In genomic region chr19:54168174-54168917, GRCh38 we compare ENCODE assay signal across 8 cellular contexts. TPM values are rescaled to one million over a fixed set of nuclear protein-coding genes. Genes with fewer than 3 reads are reported as not detected.
DNase-seq lines count a peak whose midpoint lies in the region; ATAC-seq and TF ChIP-seq lines count a peak whose summit lies in the region.

No MANE protein-coding gene starts in this region.

- 25 to 28% (median 26%) methylated on average over 25 of the region's 25 CpGs for WGBS in heart left ventricle, 4 donors

- H3K9me3 Mint-ChIP-seq in T-cell: no peaks in the 10 kb centered on the region

- no peak overlapping the region for H3K4me3 Mint-ChIP-seq in T-cell

- CTCF ChIA-PET in T-cell (lab: Charles Lee): interaction anchor here (0.6 to 1.2 kb wide), 2 partner anchors 21 to 1896 kb away, joined by 3 to 6 read pairs; partner anchors contain the start of gene MBOAT7 (in 1 of the 2)

- no peak for TF ChIP-seq POLR2A in heart left ventricle (IDR thresholded peaks at IDR 0.05)

- no peak overlapping the region for H3K27ac ChIP-seq in heart left ventricle

- H3K4me1 Mint-ChIP-seq in T-cell: peaks cover 10 to 29% (median 18%) of the 10 kb centered on the region in 3 donors

- no peaks in the 10 kb centered on the region for H3K27me3 Mint-ChIP-seq in T-cell

- H3K27me3 ChIP-seq in heart left ventricle: peaks cover 0 to 21% (median 4%) of the 10 kb centered on the region in 9 donors

- POLR2A ChIA-PET in T-cell (lab: Charles Lee): no interaction called here

- H3K9me3 ChIP-seq in heart left ventricle: no peaks in the 10 kb centered on the region

- H3K36me3 Mint-ChIP-seq in T-cell: no peaks in the 10 kb centered on the region

- peaks cover 0 to 30% (median 4%) of the 10 kb centered on the region in 12 donors for H3K4me1 ChIP-seq in heart left ventricle

- no peak overlapping the region for H3K27ac Mint-ChIP-seq in T-cell

- H3K4me3 ChIP-seq in heart left ventricle (no peak overlapping the region), retinal pigment epithelial cell (ENCODE audit: low read length) (no peak overlapping the region)

- peak; percentile 79 to 95 (median 88) for TF ChIP-seq CTCF in heart left ventricle (IDR thresholded peaks at IDR 0.05)
- peak; percentile 94 for TF ChIP-seq CTCF in retinal pigment epithelial cell (conservative IDR thresholded peaks at IDR 0.05; ENCODE audit: low read depth, low read length)

- ATAC-seq in GM19397 (IDR thresholded peaks at IDR 0.05; ENCODE audit: unreplicated experiment) (peak; percentile 50), T-cell (replicated peaks in 1 of 4) (peak; percentile 85 to 92 (median 86)), heart left ventricle (peak; percentile 80 to 91 (median 88)), HG03460 (IDR thresholded peaks at IDR 0.05; ENCODE audit: unreplicated experiment) (no peak)

- no peaks in the 10 kb centered on the region for H3K36me3 ChIP-seq in heart left ventricle

- DNase-seq in AG08395 (ENCODE audit: low spot score): peak; percentile 94
- peak; percentile 84 for DNase-seq in NCI-H1694 (lab: John Stamatoyannopoulos, UW)
- DNase-seq in T-cell: peak; percentile 54 to 93 (median 80)
- DNase-seq in activated naive CD8-positive, alpha-beta T cell treated with anti-CD3 and anti-CD28 coated beads, Interleukin-2, amount 50 U/mL, for 16 hours (ENCODE audit: low read depth, low spot score): peak; percentile 81
- peak; percentile 90 to 97 (median 92) for DNase-seq in heart left ventricle
- no peak for DNase-seq in retinal pigment epithelial cell (ENCODE audit: low read depth)

- intact Hi-C loops in heart left ventricle (cut with DNase I): loop anchor here in 8 of 10 donors (1.0 to 5.0 kb wide), 5 partner anchors 20 to 63 kb away; partner anchors contain the start of genes MBOAT7 (in 1 of the 8) and RPS9 (in 1 of the 8)

RNA-seq across cellular contexts. Expression of gene TMC4, which starts 4.6 kb away (rescaled TPM):
- 1 to 10 TPM in 4 of 5 donors, under 1 TPM in 1; 0.78 to 2.6 (median 1.4) TPM for total RNA-seq in T-cell
- 1 to 10 TPM in 7 of 9 donors, under 1 TPM in 1, not detected in 1; 0.58 to 4.5 (median 2.1) TPM for total RNA-seq in heart left ventricle
- 1 to 10 TPM; 1.2 to 3.6 TPM for polyA plus RNA-seq in heart left ventricle

RNA-seq across cellular contexts. Expression of gene LENG1, which starts 8.8 kb away (rescaled TPM):
- total RNA-seq in T-cell (10 to 100 TPM in 4 of 5 donors, 1 to 10 TPM in 1; 8.4 to 21.5 (median 19.2) TPM), heart left ventricle (1 to 10 TPM; 5.4 to 8.7 (median 6.8) TPM)
- polyA plus RNA-seq in heart left ventricle: 10 to 100 TPM; 14.4 to 18.6 TPM

RNA-seq across cellular contexts. Expression of gene MBOAT7, which starts 21.0 kb away (rescaled TPM):
- total RNA-seq in T-cell: 10 to 100 TPM; 24.0 to 44.8 (median 38.9) TPM
- 10 to 100 TPM; 11.3 to 37.3 (median 19.6) TPM for total RNA-seq in heart left ventricle
- 10 to 100 TPM in 1 of 2 donors, 1 to 10 TPM in 1; 9.8 to 25.6 TPM for polyA plus RNA-seq in heart left ventricle

RNA-seq across cellular contexts. Expression of gene TSEN34, which starts 22.8 kb away (rescaled TPM):
- total RNA-seq in T-cell: 10 to 100 TPM in 4 of 5 donors, 1 to 10 TPM in 1; 9.5 to 28.5 (median 23.5) TPM
- total RNA-seq in heart left ventricle: 10 to 100 TPM; 13.2 to 48.9 (median 23.5) TPM
- polyA plus RNA-seq in heart left ventricle: 10 to 100 TPM; 10.2 to 35.1 TPM

RNA-seq across cellular contexts. Expression of gene CNOT3, which starts 30.8 kb away (rescaled TPM):
- total RNA-seq in T-cell (10 to 100 TPM; 45.9 to 83.1 (median 77.0) TPM), heart left ventricle (10 to 100 TPM; 12.6 to 28.2 (median 18.5) TPM)
- 10 to 100 TPM; 14.2 to 18.1 TPM for polyA plus RNA-seq in heart left ventricle
